Comparison of ENCODE assay signal across 8 cellular contexts in the genomic region with DNA sequence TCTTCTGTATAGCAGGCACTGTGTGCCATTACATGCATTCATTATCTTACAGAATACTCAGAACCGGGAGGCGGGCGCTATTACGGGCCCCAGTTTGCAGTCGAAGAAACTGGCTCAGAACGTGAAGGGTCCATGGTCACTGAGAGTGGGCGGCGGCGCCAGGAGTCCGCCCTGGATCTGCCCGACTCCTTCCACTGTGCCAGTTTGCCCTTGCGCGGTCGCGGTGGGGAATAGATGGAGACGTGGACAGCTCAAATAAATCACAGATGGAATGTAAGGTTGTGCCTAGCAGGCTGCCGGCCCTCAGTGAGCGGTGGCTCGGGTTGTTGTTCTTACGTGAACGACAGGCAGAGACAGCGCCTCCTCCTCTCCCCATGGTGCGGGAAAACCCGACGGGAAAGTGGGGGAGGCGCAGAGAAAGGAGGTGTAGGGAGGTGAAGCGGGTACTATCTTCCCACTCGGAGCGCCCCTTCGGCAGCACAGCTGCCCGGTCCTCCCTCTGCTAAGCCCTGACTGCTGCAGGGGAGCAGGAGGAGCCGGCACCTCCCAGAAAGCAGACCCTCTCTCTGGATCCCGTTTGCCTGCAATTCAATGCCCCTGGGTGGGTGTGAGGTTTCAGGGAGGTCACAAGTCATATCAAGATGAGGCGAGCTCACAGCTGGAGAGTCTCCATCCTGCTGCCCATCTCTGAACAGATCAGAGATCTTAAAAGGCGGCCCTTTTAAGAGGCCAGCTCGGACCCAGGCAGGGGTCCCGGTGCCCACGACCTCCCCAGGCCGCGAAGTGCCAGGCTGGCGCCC. TPM values are rescaled to one million over a fixed set of nuclear protein-coding genes. Genes with fewer than 3 reads are reported as not detected.
DNase-seq lines count a peak whose midpoint lies in the region; ATAC-seq and TF ChIP-seq lines count a peak whose summit lies in the region.

No MANE protein-coding gene starts in this region.

- CTCF ChIA-PET in activated CD4-positive, alpha-beta T cell treated with anti-CD3 and anti-CD28 coated beads, Interleukin-2, amount 10 ng/mL, durations not matched to agents 7 days and 5 days (lab: Charles Lee): interaction anchor here (0.6 to 10.2 kb wide), 29 partner anchors 10 to 432 kb away, joined by 3 to 95 read pairs (median 4); a partner anchor contains a TSS

- TF ChIP-seq CTCF in natural killer cell (IDR thresholded peaks at IDR 0.05) (no peak), vagina (IDR thresholded peaks at IDR 0.05) (no peak)

- peak overlapping the region; percentile 69 for H3K4me3 ChIP-seq in CD4-positive, CD25-positive, alpha-beta regulatory T cell (ENCODE audit: low read depth, low read length)
- peak overlapping the region; percentile 78 for H3K4me3 ChIP-seq in HUES6 (ENCODE audit: low read depth, low read length)
- H3K4me3 ChIP-seq in vagina: peak overlapping the region; percentile 44 to 46

- H3K9me3 Mint-ChIP-seq in CD4-positive, CD25-positive, alpha-beta regulatory T cell: peaks cover 0 to 2% (median 0%) of the 10 kb centered on the region in 7 donors
- no peaks in the 10 kb centered on the region for H3K9me3 Mint-ChIP-seq in activated CD4-positive, alpha-beta T cell treated with anti-CD3 and anti-CD28 coated beads, Interleukin-2, amount 10 ng/mL, durations not matched to agents 7 days and 5 days
- H3K9me3 Mint-ChIP-seq in natural killer cell: no peaks in the 10 kb centered on the region

- POLR2A ChIA-PET in activated CD4-positive, alpha-beta T cell treated with anti-CD3 and anti-CD28 coated beads, Interleukin-2, amount 10 ng/mL, durations not matched to agents 7 days and 5 days (lab: Charles Lee): no interaction called here

- no peak for TF ChIP-seq POLR2A in vagina (IDR thresholded peaks at IDR 0.05)

- peak overlapping the region; percentile 88 to 95 (median 92) for H3K4me3 Mint-ChIP-seq in CD4-positive, CD25-positive, alpha-beta regulatory T cell
- H3K4me3 Mint-ChIP-seq in activated CD4-positive, alpha-beta T cell treated with anti-CD3 and anti-CD28 coated beads, Interleukin-2, amount 10 ng/mL, durations not matched to agents 7 days and 5 days: peak overlapping the region; percentile 61
- peak overlapping the region; percentile 92 for H3K4me3 Mint-ChIP-seq in natural killer cell

- peaks cover 5% of the 10 kb centered on the region for H3K36me3 Mint-ChIP-seq in CD4-positive, CD25-positive, alpha-beta regulatory T cell
- peaks cover 1% of the 10 kb centered on the region for H3K36me3 Mint-ChIP-seq in activated CD4-positive, alpha-beta T cell treated with anti-CD3 and anti-CD28 coated beads, Interleukin-2, amount 10 ng/mL, durations not matched to agents 7 days and 5 days (ENCODE audit: low read depth)
- H3K36me3 Mint-ChIP-seq in natural killer cell: no peaks in the 10 kb centered on the region

- intact Hi-C loops in natural killer cell (cut with micrococcal nuclease) (loop anchor here (5.0 kb wide), 3 partner anchors 59 to 164 kb away; a partner anchor contains a TSS), vagina (cut with DNase I) (no loop called here)

- in situ Hi-C loops in ACHN (cut with HindIII; ENCODE audit: low pct_ligation_motif_present, low pct_unique_long_range_greater_than_20kb, low sequenced_read_pairs): no loop called here

- no peaks in the 10 kb centered on the region for H3K36me3 ChIP-seq in CD4-positive, CD25-positive, alpha-beta regulatory T cell (ENCODE audit: control insufficient read depth, insufficient read depth, low read length)
- H3K36me3 ChIP-seq in HUES6 (ENCODE audit: control insufficient read depth, insufficient read depth, low read length): no peaks in the 10 kb centered on the region
- no peaks in the 10 kb centered on the region for H3K36me3 ChIP-seq in vagina

- H3K4me1 Mint-ChIP-seq in CD4-positive, CD25-positive, alpha-beta regulatory T cell: peaks cover 6 to 58% (median 28%) of the 10 kb centered on the region in 4 donors
- H3K4me1 Mint-ChIP-seq in activated CD4-positive, alpha-beta T cell treated with anti-CD3 and anti-CD28 coated beads, Interleukin-2, amount 10 ng/mL, durations not matched to agents 7 days and 5 days: peaks cover 54% of the 10 kb centered on the region
- peaks cover 27 to 33% of the 10 kb centered on the region in 2 donors for H3K4me1 Mint-ChIP-seq in natural killer cell

- peak overlapping the region; percentile 38 to 88 (median 82) for H3K27ac Mint-ChIP-seq in CD4-positive, CD25-positive, alpha-beta regulatory T cell
- no peak overlapping the region for H3K27ac Mint-ChIP-seq in activated CD4-positive, alpha-beta T cell treated with anti-CD3 and anti-CD28 coated beads, Interleukin-2, amount 10 ng/mL, durations not matched to agents 7 days and 5 days
- H3K27ac Mint-ChIP-seq in natural killer cell: peak overlapping the region in 1 of 2 donors; percentile 75

- peaks cover 22% of the 10 kb centered on the region for H3K27me3 Mint-ChIP-seq in CD4-positive, CD25-positive, alpha-beta regulatory T cell
- peaks cover 25% of the 10 kb centered on the region for H3K27me3 Mint-ChIP-seq in activated CD4-positive, alpha-beta T cell treated with anti-CD3 and anti-CD28 coated beads, Interleukin-2, amount 10 ng/mL, durations not matched to agents 7 days and 5 days
- H3K27me3 Mint-ChIP-seq in natural killer cell (ENCODE audit: low read depth in 2 of 2): peaks cover 20% of the 10 kb centered on the region in 2 donors

- H3K4me1 ChIP-seq in CD4-positive, CD25-positive, alpha-beta regulatory T cell (ENCODE audit: control insufficient read depth, insufficient read depth, low read length, poor library complexity, severe bottlenecking): peaks cover 43% of the 10 kb centered on the region
- H3K4me1 ChIP-seq in HUES6 (ENCODE audit: control insufficient read depth, insufficient read depth, low read length): peaks cover 21% of the 10 kb centered on the region
- H3K4me1 ChIP-seq in vagina: peaks cover 36% of the 10 kb centered on the region

- H3K27ac ChIP-seq in CD4-positive, CD25-positive, alpha-beta regulatory T cell (ENCODE audit: insufficient read depth, low read length, poor library complexity, severe bottlenecking): no peak overlapping the region
- no peak overlapping the region for H3K27ac ChIP-seq in HUES6 (ENCODE audit: low read depth, low read length)
- no peak overlapping the region for H3K27ac ChIP-seq in vagina

- no peaks in the 10 kb centered on the region for H3K9me3 ChIP-seq in CD4-positive, CD25-positive, alpha-beta regulatory T cell (ENCODE audit: control insufficient read depth in 2 of 2, low read length in 2 of 2)
- no peaks in the 10 kb centered on the region for H3K9me3 ChIP-seq in HUES6 (ENCODE audit: control insufficient read depth, insufficient read depth, low read depth, low read length)
- H3K9me3 ChIP-seq in vagina: no peaks in the 10 kb centered on the region

- DNase-seq in CD4-positive, CD25-positive, alpha-beta regulatory T cell: peak in 2 of 3 donors; percentile 29 to 46
- DNase-seq in activated CD4-positive, alpha-beta T cell treated with anti-CD3 and anti-CD28 coated beads, Interleukin-2, amount 10 ng/mL, durations not matched to agents 7 days and 5 days: no peak
- peak; percentile 28 for DNase-seq in natural killer cell
- peak in 1 of 2 donors; percentile 93 for DNase-seq in vagina (ENCODE audit: extremely low spot score in 2 of 2)
- DNase-seq in ACHN: no peak
- no peak for DNase-seq in NCI-H187 (lab: John Stamatoyannopoulos, UW)

- peak overlapping the region; percentile 57 for H3K9ac ChIP-seq in HUES6 (ENCODE audit: low read length)

- ATAC-seq in CD4-positive, CD25-positive, alpha-beta regulatory T cell (ENCODE audit: low read depth in 2 of 2): peak in 1 of 2 donors; percentile 2
- ATAC-seq in esophagus mucosa (peak; percentile 12), natural killer cell (peak; percentile 8 to 14 (median 8))

- H3K27me3 ChIP-seq in CD4-positive, CD25-positive, alpha-beta regulatory T cell (ENCODE audit: control insufficient read depth, insufficient read depth, low read length): no peaks in the 10 kb centered on the region
- peaks cover 54% of the 10 kb centered on the region for H3K27me3 ChIP-seq in HUES6 (ENCODE audit: control insufficient read depth, insufficient read depth, low read length)
- peaks cover 7% of the 10 kb centered on the region for H3K27me3 ChIP-seq in vagina

RNA-seq across cellular contexts. Expression of a gene that starts 1.1 kb away (rescaled TPM):
- 2.9 TPM for total RNA-seq in CD4-positive, CD25-positive, alpha-beta regulatory T cell
- 1 to 10 TPM in 1 of 4 donors, under 1 TPM in 3; 0.26 to 1.5 (median 0.50) TPM for polyA plus RNA-seq in CD4-positive, CD25-positive, alpha-beta regulatory T cell
- 1 to 10 TPM; 1.2 to 1.9 TPM for total RNA-seq in activated CD4-positive, alpha-beta T cell treated with anti-CD3 and anti-CD28 coated beads, Interleukin-2, amount 10 ng/mL, durations not matched to agents 7 days and 5 days
- total RNA-seq in esophagus mucosa (0.64 TPM), natural killer cell (1 to 10 TPM; 2.4 to 2.6 (median 2.5) TPM), vagina (7.1 TPM)

RNA-seq across cellular contexts. Expression of a gene that starts 57.5 kb away (rescaled TPM):
- total RNA-seq in CD4-positive, CD25-positive, alpha-beta regulatory T cell: 341 TPM
- 100 to 1,000 TPM; 297 to 472 (median 407) TPM for polyA plus RNA-seq in CD4-positive, CD25-positive, alpha-beta regulatory T cell
- 100 to 1,000 TPM; 115 to 140 TPM for total RNA-seq in activated CD4-positive, alpha-beta T cell treated with anti-CD3 and anti-CD28 coated beads, Interleukin-2, amount 10 ng/mL, durations not matched to agents 7 days and 5 days
- 17.9 TPM for total RNA-seq in esophagus mucosa
- 100 to 1,000 TPM in 2 of 3 donors, 10 to 100 TPM in 1; 95.0 to 136 (median 127) TPM for total RNA-seq in natural killer cell
- total RNA-seq in vagina: 24.8 TPM

RNA-seq across cellular contexts. Expression of a gene that starts 58.0 kb away (rescaled TPM):
- 12.2 TPM for total RNA-seq in CD4-positive, CD25-positive, alpha-beta regulatory T cell
- polyA plus RNA-seq in CD4-positive, CD25-positive, alpha-beta regulatory T cell: 10 to 100 TPM; 23.3 to 35.1 (median 32.0) TPM
- 10 to 100 TPM; 24.7 to 28.8 TPM for total RNA-seq in activated CD4-positive, alpha-beta T cell treated with anti-CD3 and anti-CD28 coated beads, Interleukin-2, amount 10 ng/mL, durations not matched to agents 7 days and 5 days
- 25.8 TPM for total RNA-seq in esophagus mucosa
- 10 to 100 TPM; 15.3 to 19.5 (median 19.3) TPM for total RNA-seq in natural killer cell
- 25.5 TPM for total RNA-seq in vagina

Comparison
In these comparisons a context has a peak if more than half of its experiments do, and no peak if none do; other contexts are left out.
1. DNase-seq: peak in CD4-positive, CD25-positive, alpha-beta regulatory T cell (2 of 3) and natural killer cell (single experiment); none in activated CD4-positive, alpha-beta T cell treated with anti-CD3 and anti-CD28 coated beads, Interleukin-2, amount 10 ng/mL, durations not matched to agents 7 days and 5 days (single experiment), ACHN (single experiment) and NCI-H187 (0 of 2).
2. Peak in every context shown above with its lines, with median percentiles within 50 percentile points of each other: H3K4me3 ChIP-seq and H3K4me3 Mint-ChIP-seq.